25 cellular contexts compared by ENCODE assay signal in the genomic region with DNA sequence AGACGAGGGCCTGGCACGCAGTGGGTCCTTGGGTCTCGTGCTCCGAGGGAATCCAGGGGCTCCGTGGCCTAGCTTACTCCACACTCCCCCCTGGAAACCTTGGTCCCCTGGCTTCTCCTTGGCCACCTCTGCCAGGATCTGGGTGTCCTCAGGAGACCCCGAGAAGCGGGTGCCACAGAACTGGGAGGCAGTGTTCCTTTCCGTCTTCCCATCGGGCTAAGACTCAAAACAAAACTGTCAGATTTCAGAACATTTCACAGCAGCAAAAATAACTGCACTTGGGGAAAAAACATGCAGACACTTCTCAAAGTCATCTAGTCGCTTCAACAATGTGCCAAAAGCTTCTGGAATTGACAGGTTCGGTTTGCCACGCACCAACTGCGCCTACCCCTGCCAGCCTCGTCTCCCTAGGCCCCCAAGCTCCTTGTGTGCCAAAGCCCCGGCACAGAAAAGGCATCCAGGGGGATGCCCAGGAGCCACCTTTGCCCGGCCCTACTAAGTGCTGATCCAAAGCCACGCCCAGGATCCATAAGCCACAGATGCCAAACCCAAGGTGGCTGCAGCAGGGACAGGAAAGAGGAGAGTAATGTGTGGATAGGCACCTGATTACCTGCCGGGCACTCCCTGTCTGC. TPM values are rescaled to one million over a fixed set of nuclear protein-coding genes. Genes with fewer than 3 reads are reported as not detected.
A peak's percentile ranks its signal among the peaks of the same experiment; 100 is the strongest.
DNase-seq lines count a peak whose midpoint lies in the region; ATAC-seq and TF ChIP-seq lines count a peak whose summit lies in the region.
"Had no signal": no experiment of that assay in that cellular context is flagged by ENCODE, and none has a peak within 500 bp of the region (broad histone marks: within the 10 kb centered on the region; RNA-seq: fewer than 3 reads in every experiment).

No MANE protein-coding gene starts in this region.

- no peaks in the 10 kb centered on the region for H3K79me2 ChIP-seq in neural progenitor cell (ENCODE audit: low read depth)

- DNase-seq in cardiac septum (ENCODE audit: low spot score) (peak; percentile 74), Right ventricle myocardium superior (no peak), neural progenitor cell (ENCODE audit: low spot score) (no peak), upper lobe of right lung (peak; percentile 33), OCI-M1 (lab: John Stamatoyannopoulos, UW) (no peak), NCI-H187 treated with DMSO at 0.1 percent for 48 hours (lab: John Stamatoyannopoulos, UW) (no peak)
- DNase-seq: activated CD4-positive, alpha-beta memory T cell treated with anti-CD3 and anti-CD28 coated beads, Interleukin-2, amount 10 ng/mL, durations not matched to agents 7 days and 5 days; activated gamma-delta T cell; COR-L47; DMS79 treated with DMSO at 0.1 percent for 48 hours; NCI-H1105; NCI-H2029 treated with DMSO at 0.1 percent for 48 hours; NCI-H774; small intestine; stimulated activated CD4-positive, alpha-beta T cell treated with anti-CD3 and anti-CD28 coated beads, Interleukin-2, amount 100 ng/mL, for 24 hours had no signal

- no peak for ATAC-seq in Right ventricle myocardium superior (ENCODE audit: poor library complexity)
- no peak for ATAC-seq in upper lobe of right lung
- no peak for ATAC-seq in GM21528 (IDR thresholded peaks at IDR 0.05; ENCODE audit: low FRiP score, unreplicated experiment)
- ATAC-seq: gastroesophageal sphincter, psoas muscle, SK-N-SH treated with all-trans-retinoic acid at 6 μM for 48 hours, WTC11 had no signal

- H3K9me3 ChIP-seq in neural progenitor cell (ENCODE audit: low read depth) (no peaks in the 10 kb centered on the region), upper lobe of right lung (no peaks in the 10 kb centered on the region)
- H3K9me3 ChIP-seq: adrenal gland, neutrophil, psoas muscle had no signal

- no peaks in the 10 kb centered on the region for H3F3A ChIP-seq in neural progenitor cell (ENCODE audit: low read depth)

- peak overlapping the region; percentile 50 for H3K27ac Mint-ChIP-seq in neural progenitor cell
- H3K27ac Mint-ChIP-seq: activated CD4-positive, alpha-beta memory T cell treated with anti-CD3 and anti-CD28 coated beads, Interleukin-2, amount 10 ng/mL, durations not matched to agents 7 days and 5 days; T-helper 2 cell treated with Interferon-gamma antibody and Interleukin-4, amounts not matched to agents 5 μg/mL and 100 μg/mL, for 36 hours; WTC11 had no signal

- no peak overlapping the region for H3K9ac ChIP-seq in neural progenitor cell
- H3K9ac ChIP-seq: BLaER1 treated with 17β-estradiol and CSF1 and Interleukin-3, amounts not matched to agents 10 nM and 100 nM had no signal

- H3K4me1 ChIP-seq in neural progenitor cell (no peaks in the 10 kb centered on the region), upper lobe of right lung (no peaks in the 10 kb centered on the region)
- H3K4me1 ChIP-seq: adrenal gland, psoas muscle had no signal

- peaks cover 3% of the 10 kb centered on the region for H3K9me3 Mint-ChIP-seq in neural progenitor cell
- H3K9me3 Mint-ChIP-seq: activated CD4-positive, alpha-beta memory T cell treated with anti-CD3 and anti-CD28 coated beads, Interleukin-2, amount 10 ng/mL, durations not matched to agents 7 days and 5 days; T-helper 2 cell treated with Interferon-gamma antibody and Interleukin-4, amounts not matched to agents 5 μg/mL and 100 μg/mL, for 36 hours had no signal

- H3K4me3 Mint-ChIP-seq in neural progenitor cell: no peak overlapping the region
- H3K4me3 Mint-ChIP-seq: activated CD4-positive, alpha-beta memory T cell treated with anti-CD3 and anti-CD28 coated beads, Interleukin-2, amount 10 ng/mL, durations not matched to agents 7 days and 5 days; T-helper 2 cell treated with Interferon-gamma antibody and Interleukin-4, amounts not matched to agents 5 μg/mL and 100 μg/mL, for 36 hours; WTC11 had no signal

- peaks cover 22% of the 10 kb centered on the region for H3K4me1 Mint-ChIP-seq in neural progenitor cell
- H3K4me1 Mint-ChIP-seq: activated CD4-positive, alpha-beta memory T cell treated with anti-CD3 and anti-CD28 coated beads, Interleukin-2, amount 10 ng/mL, durations not matched to agents 7 days and 5 days had no signal

- H3K4me3 ChIP-seq in neural progenitor cell (no peak overlapping the region), upper lobe of right lung (no peak overlapping the region)
- H3K4me3 ChIP-seq: adrenal gland; BLaER1 treated with 17β-estradiol and CSF1 and Interleukin-3, amounts not matched to agents 10 nM and 100 nM; gastroesophageal sphincter; psoas muscle had no signal

- no peak overlapping the region for H2AFZ ChIP-seq in neural progenitor cell (replicated peaks)

- no peaks in the 10 kb centered on the region for H3K36me3 Mint-ChIP-seq in neural progenitor cell

- H3K4me2 ChIP-seq in neural progenitor cell: no peak overlapping the region
- H3K4me2 ChIP-seq: BLaER1 treated with 17β-estradiol and CSF1 and Interleukin-3, amounts not matched to agents 10 nM and 100 nM had no signal

- H3K27ac ChIP-seq in cingulate gyrus (ENCODE audit: low read depth, low read length) (peak overlapping the region; percentile 29), neural progenitor cell (no peak overlapping the region), upper lobe of right lung (no peak overlapping the region)
- H3K27ac ChIP-seq: adrenal gland; BLaER1 treated with 17β-estradiol and CSF1 and Interleukin-3, amounts not matched to agents 10 nM and 100 nM; gastroesophageal sphincter; neutrophil; psoas muscle had no signal

- H4K20me1 ChIP-seq in neural progenitor cell (ENCODE audit: low read depth): no peaks in the 10 kb centered on the region
- H4K20me1 ChIP-seq: BLaER1 treated with 17β-estradiol and CSF1 and Interleukin-3, amounts not matched to agents 10 nM and 100 nM had no signal

- H3K27me3 Mint-ChIP-seq in neural progenitor cell (ENCODE audit: insufficient read depth, low read depth): peaks cover 9% of the 10 kb centered on the region
- H3K27me3 Mint-ChIP-seq: activated CD4-positive, alpha-beta memory T cell treated with anti-CD3 and anti-CD28 coated beads, Interleukin-2, amount 10 ng/mL, durations not matched to agents 7 days and 5 days had no signal

- intact Hi-C loops in cardiac septum (cut with DNase I): no loop called here
- intact Hi-C loops in Right ventricle myocardium superior (cut with DNase I): no loop called here
- intact Hi-C loops in upper lobe of right lung (cut with DNase I): no loop called here

- no peaks in the 10 kb centered on the region for H3K36me3 ChIP-seq in neural progenitor cell
- no peaks in the 10 kb centered on the region for H3K36me3 ChIP-seq in upper lobe of right lung
- H3K36me3 ChIP-seq: adrenal gland; BLaER1 treated with 17β-estradiol and CSF1 and Interleukin-3, amounts not matched to agents 10 nM and 100 nM; gastroesophageal sphincter; neutrophil had no signal

- H3K27me3 ChIP-seq in neural progenitor cell: no peaks in the 10 kb centered on the region
- no peaks in the 10 kb centered on the region for H3K27me3 ChIP-seq in upper lobe of right lung
- H3K27me3 ChIP-seq: BLaER1 treated with 17β-estradiol and CSF1 and Interleukin-3, amounts not matched to agents 10 nM and 100 nM; neutrophil had no signal

- TF ChIP-seq CTCF in neural progenitor cell (IDR thresholded peaks at IDR 0.05) (no peak), upper lobe of right lung (IDR thresholded peaks at IDR 0.05) (no peak)

RNA-seq across cellular contexts. Expression of gene DIO3, which starts 58.4 kb away (rescaled TPM):
- total RNA-seq in cardiac septum (not detected), Right ventricle myocardium superior (0.16 TPM), neural progenitor cell (ENCODE audit: low replicate concordance) (0.90 and 3.3 TPM in 2 replicates), upper lobe of right lung (0.67 TPM)
- total RNA-seq: activated CD4-positive, alpha-beta memory T cell treated with anti-CD3 and anti-CD28 coated beads, Interleukin-2, amount 10 ng/mL, durations not matched to agents 7 days and 5 days had no signal

Comparison
In these comparisons a context has a peak if more than half of its experiments do, and no peak if none do; other contexts are left out.
1. DNase-seq: peak in cardiac septum (single experiment) and upper lobe of right lung (single experiment); none in Right ventricle myocardium superior (single experiment), neural progenitor cell (single experiment), OCI-M1 (single experiment) and NCI-H187 treated with DMSO at 0.1 percent for 48 hours (single experiment).